In genomic region chrX:40277672-40278071, GRCh38 we compare ENCODE assay signal across 29 cellular contexts.
"Had no signal": no experiment of that assay in that cellular context is flagged by ENCODE, and none has a peak within 500 bp of the region (broad histone marks: within the 10 kb centered on the region; RNA-seq: fewer than 3 reads in every experiment).

No MANE protein-coding gene starts in this region.

- H3K9me3 ChIP-seq: gastroesophageal sphincter had no signal

- H3K36me3 Mint-ChIP-seq: activated CD4-positive, alpha-beta memory T cell treated with anti-CD3 and anti-CD28 coated beads for 36 hours; activated naive CD4-positive, alpha-beta T cell treated with anti-CD3 and anti-CD28 coated beads, Interleukin-2, amount 10 ng/mL, durations not matched to agents 7 days and 5 days; activated naive CD4-positive, alpha-beta T cell treated with anti-CD3 and anti-CD28 coated beads, Interleukin-2, amount 50 U/mL, for 72 hours; activated naive CD8-positive, alpha-beta T cell treated with anti-CD3 and anti-CD28 coated beads, Interleukin-2, amount 10 ng/mL, durations not matched to agents 7 days and 5 days had no signal

- H3K27ac Mint-ChIP-seq: activated CD4-positive, alpha-beta memory T cell treated with anti-CD3 and anti-CD28 coated beads for 36 hours; activated CD4-positive, alpha-beta T cell treated with anti-CD3 and anti-CD28 coated beads for 36 hours; activated CD4-positive, alpha-beta T cell treated with anti-CD3 and anti-CD28 coated beads, Interleukin-2, amount 10 ng/mL, durations not matched to agents 24 days and 14 days; activated naive CD4-positive, alpha-beta T cell treated with anti-CD3 and anti-CD28 coated beads, Interleukin-2, amount 10 ng/mL, durations not matched to agents 7 days and 5 days; activated naive CD8-positive, alpha-beta T cell treated with anti-CD3 and anti-CD28 coated beads, Interleukin-2, amount 10 ng/mL, durations not matched to agents 7 days and 5 days; activated T-cell treated with anti-CD3 and anti-CD28 coated beads, Interleukin-2, amount 50 U/mL, for 24 hours; activated T-cell treated with anti-CD3 and anti-CD28 coated beads, Interleukin-2, amount 50 U/mL, for 72 hours; dendritic cell treated with granulocyte-macrophage colony-stimulating factor and Interleukin-4, amounts not matched to agents 40 ng/mL and 50 ng/mL, for 4 days had no signal

- H3K27me3 ChIP-seq: brain microvascular endothelial cell, esophagus squamous epithelium, gastroesophageal sphincter had no signal

- H3K36me3 ChIP-seq: brain microvascular endothelial cell, esophagus squamous epithelium, gastroesophageal sphincter had no signal

- ATAC-seq: activated CD4-positive, alpha-beta T cell treated with anti-CD3 and anti-CD28 coated beads for 36 hours; activated naive CD4-positive, alpha-beta T cell treated with anti-CD3 and anti-CD28 coated beads, Interleukin-2, amount 50 U/mL, for 72 hours; gastroesophageal sphincter had no signal

- H3K4me3 ChIP-seq: coronary artery, dorsolateral prefrontal cortex, esophagus squamous epithelium, gastroesophageal sphincter had no signal

- H3K27ac ChIP-seq: brain microvascular endothelial cell, coronary artery, dorsolateral prefrontal cortex, epithelial cell of prostate, esophagus squamous epithelium, gastroesophageal sphincter had no signal

- H3K9me3 Mint-ChIP-seq: activated CD4-positive, alpha-beta T cell treated with anti-CD3 and anti-CD28 coated beads, Interleukin-2, amount 10 ng/mL, durations not matched to agents 24 days and 14 days; activated naive CD4-positive, alpha-beta T cell treated with anti-CD3 and anti-CD28 coated beads, Interleukin-2, amount 50 U/mL, for 72 hours; activated naive CD8-positive, alpha-beta T cell treated with anti-CD3 and anti-CD28 coated beads, Interleukin-2, amount 10 ng/mL, durations not matched to agents 7 days and 5 days; central memory CD8-positive, alpha-beta T cell; dendritic cell treated with granulocyte-macrophage colony-stimulating factor and Interleukin-4, amounts not matched to agents 40 ng/mL and 50 ng/mL, for 4 days had no signal

- H3K4me3 Mint-ChIP-seq: activated CD4-positive, alpha-beta memory T cell treated with anti-CD3 and anti-CD28 coated beads for 36 hours; activated CD4-positive, alpha-beta T cell treated with anti-CD3 and anti-CD28 coated beads for 36 hours; activated CD4-positive, alpha-beta T cell treated with anti-CD3 and anti-CD28 coated beads, Interleukin-2, amount 10 ng/mL, durations not matched to agents 24 days and 14 days; activated naive CD4-positive, alpha-beta T cell treated with anti-CD3 and anti-CD28 coated beads, Interleukin-2, amount 10 ng/mL, durations not matched to agents 7 days and 5 days; activated naive CD8-positive, alpha-beta T cell treated with anti-CD3 and anti-CD28 coated beads, Interleukin-2, amount 10 ng/mL, durations not matched to agents 7 days and 5 days; activated T-cell treated with anti-CD3 and anti-CD28 coated beads, Interleukin-2, amount 50 U/mL, for 24 hours; central memory CD8-positive, alpha-beta T cell; dendritic cell treated with granulocyte-macrophage colony-stimulating factor and Interleukin-4, amounts not matched to agents 40 ng/mL and 50 ng/mL, for 4 days had no signal

- H3K4me1 ChIP-seq: esophagus squamous epithelium, gastroesophageal sphincter had no signal

- DNase-seq: activated CD4-positive, alpha-beta memory T cell treated with anti-CD3 and anti-CD28 coated beads for 36 hours; activated CD4-positive, alpha-beta T cell treated with anti-CD3 and anti-CD28 coated beads for 36 hours; activated CD4-positive, alpha-beta T cell treated with anti-CD3 and anti-CD28 coated beads, Interleukin-2, amount 10 ng/mL, durations not matched to agents 24 days and 14 days; activated CD4-positive, CD25-positive, alpha-beta regulatory T cell; activated CD4-positive, CD25-positive, alpha-beta regulatory T cell treated with anti-CD3 and anti-CD28 coated beads, Interleukin-2, amount 50 U/mL, for 72 hours; activated CD8-positive, alpha-beta memory T cell treated with anti-CD3 and anti-CD28 coated beads, Interleukin-2, amount 50 U/mL, for 48 hours; activated gamma-delta T cell; activated naive CD4-positive, alpha-beta T cell; activated naive CD4-positive, alpha-beta T cell treated with anti-CD3 and anti-CD28 coated beads, Interleukin-2, amount 10 ng/mL, durations not matched to agents 7 days and 5 days; activated naive CD8-positive, alpha-beta T cell treated with anti-CD3 and anti-CD28 coated beads, Interleukin-2, amount 10 ng/mL, durations not matched to agents 7 days and 5 days; activated T-cell treated with anti-CD3 and anti-CD28 coated beads for 4 hours; activated T-cell treated with anti-CD3 and anti-CD28 coated beads, Interleukin-2, amount 50 U/mL, for 24 hours; activated T-cell treated with anti-CD3 and anti-CD28 coated beads, Interleukin-2, amount 50 U/mL, for 72 hours; amniotic stem cell; anterior cingulate cortex; brain microvascular endothelial cell; dorsolateral prefrontal cortex; effector memory CD4-positive, alpha-beta T cell; esophagus squamous epithelium; foreskin melanocyte; head of caudate nucleus; T-helper 1 cell; T-helper 2 cell had no signal

- H3K27me3 Mint-ChIP-seq: activated CD4-positive, alpha-beta memory T cell treated with anti-CD3 and anti-CD28 coated beads for 36 hours; activated CD4-positive, alpha-beta T cell treated with anti-CD3 and anti-CD28 coated beads for 36 hours; central memory CD8-positive, alpha-beta T cell had no signal
